In the genomic region with DNA sequence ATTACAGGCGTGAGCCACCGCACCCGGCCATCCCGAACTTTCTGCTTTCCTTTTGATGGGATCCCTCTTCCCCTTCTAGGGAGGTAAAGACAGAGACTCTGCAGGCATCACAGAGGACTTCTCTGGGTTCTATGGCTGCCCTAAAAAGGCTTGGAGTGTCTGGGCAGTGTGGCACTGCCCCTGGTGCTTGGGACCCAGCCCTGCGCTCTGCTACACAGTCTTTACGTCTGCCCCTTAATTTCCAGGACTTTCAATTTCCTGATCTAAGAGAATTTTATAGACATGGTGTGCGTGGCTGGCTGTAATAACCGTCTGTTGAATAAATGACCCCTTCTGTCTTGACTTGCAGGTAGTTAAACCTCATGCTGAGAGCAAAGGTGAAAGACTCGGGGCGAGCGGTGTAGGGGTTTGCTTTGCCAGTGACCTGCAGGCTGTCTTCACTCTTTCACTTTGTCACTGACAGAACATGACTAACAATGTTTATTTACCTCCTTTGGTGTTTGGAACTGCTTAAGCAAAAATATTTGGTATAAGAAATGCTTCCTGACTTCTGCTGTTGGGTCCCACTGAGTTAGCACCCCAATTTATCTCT, we compare ENCODE assay signal across 16 cellular contexts.
DNase-seq lines count a peak whose midpoint lies in the region; ATAC-seq, FAIRE-seq and TF ChIP-seq lines count a peak whose summit lies in the region.
"Had no signal": no experiment of that assay in that cellular context is flagged by ENCODE, and none has a peak within 500 bp of the region (broad histone marks: within the 10 kb centered on the region; RNA-seq: fewer than 3 reads in every experiment).

No MANE protein-coding gene starts in this region.

- ATAC-seq in A549 (peak; percentile 61 to 75; a peak in 3 of 6 replicates), left colon (peak; percentile 90)
- ATAC-seq: GM12878 had no signal

- H3K27ac ChIP-seq in A549 = peak overlapping the region in 1 of 2 experiments; percentile 5; a peak in 1 of 6 replicates
- no peak overlapping the region for H3K27ac ChIP-seq in duodenal mucosa (ENCODE audit: low read depth, low read length)
- H3K27ac ChIP-seq: BLaER1 treated with 17β-estradiol and CSF1 and Interleukin-3, amounts not matched to agents 10 nM and 100 nM had no signal

- no peak for TF ChIP-seq CTCF in A549 (IDR thresholded peaks at IDR 0.05)
- TF ChIP-seq CTCF in nephron progenitor cell (IDR thresholded peaks at IDR 0.05) = no peak

- no peaks in the 10 kb centered on the region for H3K36me3 Mint-ChIP-seq in nephron progenitor cell (ENCODE audit: low read depth)

- H3K9ac ChIP-seq in duodenal mucosa (ENCODE audit: low read depth in 1 of 2, low read length in 2 of 2) = peak overlapping the region in 1 of 2 donors; percentile 32
- H3K9ac ChIP-seq: BLaER1 treated with 17β-estradiol and CSF1 and Interleukin-3, amounts not matched to agents 10 nM and 100 nM had no signal

- TF ChIP-seq EP300 in A549 (IDR thresholded peaks at IDR 0.05) = no peak

- H3K4me1 ChIP-seq in A549 (no peaks in the 10 kb centered on the region), duodenal mucosa (ENCODE audit: control insufficient read depth in 1 of 2, insufficient read depth in 2 of 2, low read length in 2 of 2) (peaks cover 0 to 3% of the 10 kb centered on the region in 2 donors)

- POLR2A ChIA-PET in A549 (lab: Yijun Ruan, JAX) = interaction anchor here (1.0 kb wide), 1 partner anchor 12 kb away, joined by 3 read pairs; no protein-coding TSS in a partner anchor

- intact Hi-C loops in left colon (cut with DNase I, micrococcal nuclease) = no loop called here

- H3K4me3 ChIP-seq in A549 = no peak overlapping the region
- peak overlapping the region; percentile 16 to 43 for H3K4me3 ChIP-seq in duodenal mucosa (ENCODE audit: low read depth in 1 of 2, low read length in 2 of 2)
- H3K4me3 ChIP-seq: BLaER1 treated with 17β-estradiol and CSF1 and Interleukin-3, amounts not matched to agents 10 nM and 100 nM; GM12878 had no signal

- H3K4me2 ChIP-seq in A549 = no peak overlapping the region
- H3K4me2 ChIP-seq: BLaER1 treated with 17β-estradiol and CSF1 and Interleukin-3, amounts not matched to agents 10 nM and 100 nM had no signal

- H3K27me3 ChIP-seq in duodenal mucosa (ENCODE audit: control insufficient read depth in 1 of 2, insufficient read depth in 2 of 2, low read length in 2 of 2) = no peaks in the 10 kb centered on the region
- H3K27me3 ChIP-seq: BLaER1 treated with 17β-estradiol and CSF1 and Interleukin-3, amounts not matched to agents 10 nM and 100 nM had no signal

- CTCF ChIA-PET in A549 (lab: Yijun Ruan, JAX) = no interaction called here

- no peak for TF ChIP-seq POLR2A in A549 (IDR thresholded peaks at IDR 0.05; ENCODE audit: low read length)

- H3K9me3 ChIP-seq in A549 = no peaks in the 10 kb centered on the region
- no peaks in the 10 kb centered on the region for H3K9me3 ChIP-seq in duodenal mucosa (ENCODE audit: control insufficient read depth in 1 of 2, low read length in 2 of 2)

- no peak overlapping the region for H3K4me3 Mint-ChIP-seq in nephron progenitor cell
- H3K4me3 Mint-ChIP-seq: CD4-positive, alpha-beta T cell; IgD-negative memory B cell had no signal

- peak overlapping the region; percentile 75 for H3K27ac Mint-ChIP-seq in nephron progenitor cell
- H3K27ac Mint-ChIP-seq: CD4-positive, alpha-beta T cell; IgD-negative memory B cell had no signal

- peaks cover 17% of the 10 kb centered on the region for H3K4me1 Mint-ChIP-seq in nephron progenitor cell

- peaks cover 15% of the 10 kb centered on the region for H3K27me3 Mint-ChIP-seq in nephron progenitor cell (ENCODE audit: low read depth, poor library complexity)
- H3K27me3 Mint-ChIP-seq: CD4-positive, alpha-beta T cell; IgD-negative memory B cell had no signal

- no peaks in the 10 kb centered on the region for H3K9me3 Mint-ChIP-seq in nephron progenitor cell
- H3K9me3 Mint-ChIP-seq: CD4-positive, alpha-beta T cell; IgD-negative memory B cell had no signal

- TF ChIP-seq RAD21 in A549 (conservative IDR thresholded peaks at IDR 0.05 in 1 of 2, IDR thresholded peaks at IDR 0.05 in 1 of 2) = no peak

- H3K36me3 ChIP-seq in duodenal mucosa (ENCODE audit: control insufficient read depth in 1 of 2, insufficient read depth in 2 of 2, low read length in 2 of 2) = no peaks in the 10 kb centered on the region
- H3K36me3 ChIP-seq: BLaER1 treated with 17β-estradiol and CSF1 and Interleukin-3, amounts not matched to agents 10 nM and 100 nM had no signal

- no peak for FAIRE-seq in A549 (lab: Jason Lieb, UNC)
- FAIRE-seq: GM12878, GM18507 had no signal

- no peak for DNase-seq in A549 (ENCODE audit: low read depth in 1 of 2, low spot score in 1 of 2)
- peak in 1 of 2 donors; percentile 27 for DNase-seq in left colon
- no peak for DNase-seq in nephron progenitor cell
- no peak for DNase-seq in DMS53 treated with DMSO at 0.1 percent for 48 hours (lab: John Stamatoyannopoulos, UW; ENCODE audit: unreplicated experiment)
- no peak for DNase-seq in stimulated activated CD4-positive, alpha-beta T cell treated with anti-CD3 and anti-CD28 coated beads, Interleukin-2, amount 100 ng/mL, for 24 hours
- no peak for DNase-seq in RKO (ENCODE audit: low spot score)
- DNase-seq: Calu3; CD4-positive, alpha-beta T cell; DMS 273 treated with DMSO at 0.1 percent for 48 hours; DMS79; H7 had no signal

- 86% methylated on average over 11 of the region's 11 CpGs for WGBS in A549 (ENCODE audit: missing lambda C conversion rate)

TF ChIP-seq in A549, 52 proteins besides CTCF, POLR2A, EP300 and RAD21:
- TF ChIP-seq RCOR1 (IDR thresholded peaks at IDR 0.05; ENCODE audit: low read depth, low read length) (no peak), HDAC2 (IDR thresholded peaks at IDR 0.05) (no peak), NR3C1 (IDR thresholded peaks at IDR 0.05) (no peak), ZC3H11A (IDR thresholded peaks at IDR 0.05) (no peak)
